8 cellular contexts compared by ENCODE assay signal in the genomic region with DNA sequence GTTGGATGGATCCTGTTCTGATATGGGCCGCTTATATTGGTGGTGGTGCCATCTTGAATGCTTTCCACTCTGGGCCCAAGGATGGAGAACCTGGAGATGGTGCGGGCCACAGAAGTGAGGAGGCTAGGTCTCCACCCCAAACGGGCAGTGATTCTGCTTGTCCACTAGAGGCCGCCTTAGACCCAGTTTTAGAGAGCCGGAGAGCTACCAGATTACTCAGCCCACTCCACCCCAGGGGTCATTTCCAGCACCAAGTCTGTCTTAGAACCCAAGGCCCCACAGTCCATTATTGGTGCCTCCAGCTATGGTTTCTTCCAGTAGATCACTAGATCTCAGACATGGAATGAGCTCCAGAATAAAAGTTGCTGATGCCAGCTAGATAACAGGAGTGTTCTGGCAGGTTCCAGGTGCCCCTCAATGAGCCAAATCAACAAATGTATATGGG. TPM values are rescaled to one million over a fixed set of nuclear protein-coding genes. Genes with fewer than 3 reads are reported as not detected.
DNase-seq lines count a peak whose midpoint lies in the region; ATAC-seq, FAIRE-seq and TF ChIP-seq lines count a peak whose summit lies in the region.

No MANE protein-coding gene starts in this region.

- no peak for TF ChIP-seq EP300 in A549 (IDR thresholded peaks at IDR 0.05)

- FAIRE-seq in A549 (lab: Jason Lieb, UNC) = no peak
- FAIRE-seq in GM12891 (lab: Jason Lieb, UNC) = peak; percentile 83

- H3K27ac ChIP-seq in A549 = peak overlapping the region; percentile 97 to 98
- peak overlapping the region; percentile 84 for H3K27ac ChIP-seq in fibroblast of lung (ENCODE audit: insufficient read depth, low read length)
- peak overlapping the region; percentile 94 for H3K27ac ChIP-seq in subcutaneous abdominal adipose tissue (ENCODE audit: low read depth, low read length)

- no peaks in the 10 kb centered on the region for H3K36me3 Mint-ChIP-seq in activated T-cell treated with anti-CD3 and anti-CD28 coated beads, Interleukin-2, amount 50 U/mL, for 72 hours (ENCODE audit: insufficient read depth in 2 of 2)
- H3K36me3 Mint-ChIP-seq in neural crest cell (ENCODE audit: low read depth) = no peaks in the 10 kb centered on the region

- H3K9ac ChIP-seq in fibroblast of lung (ENCODE audit: insufficient read depth, low read length) (no peak overlapping the region), subcutaneous abdominal adipose tissue (ENCODE audit: low read length in 5 of 5) (peak overlapping the region in 4 of 5 donors; percentile 4 to 65 (median 7))

- CTCF ChIA-PET in A549 (lab: Yijun Ruan, JAX) = interaction anchor here (0.6 to 26.6 kb wide), 50 partner anchors 8 to 1189 kb away, joined by 3 to 936 read pairs (median 5); a partner anchor contains a TSS

- peaks cover 6% of the 10 kb centered on the region for H3K27me3 Mint-ChIP-seq in activated T-cell treated with anti-CD3 and anti-CD28 coated beads, Interleukin-2, amount 50 U/mL, for 72 hours (ENCODE audit: low read depth)
- H3K27me3 Mint-ChIP-seq in neural crest cell (ENCODE audit: low read depth) = no peaks in the 10 kb centered on the region

- DNase-seq in A549 (ENCODE audit: low read depth in 1 of 2, low spot score in 1 of 2) = peak; percentile 84
- peak; percentile 62 for DNase-seq in GM12891 (ENCODE audit: insufficient read length, low spot score)
- peak; percentile 87 for DNase-seq in OCI-M1 (lab: John Stamatoyannopoulos, UW)
- DNase-seq in activated T-cell treated with anti-CD3 and anti-CD28 coated beads, Interleukin-2, amount 50 U/mL, for 72 hours = peak; percentile 74 to 76
- DNase-seq in fibroblast of lung (ENCODE audit: low read depth in 2 of 2) = peak; percentile 73 to 86
- DNase-seq in neural crest cell (ENCODE audit: low read depth, low spot score) = peak; percentile 71

- H3K79me2 ChIP-seq in fibroblast of lung (ENCODE audit: control insufficient read depth, insufficient read depth, low read length) = no peaks in the 10 kb centered on the region

- peak; percentile 77 to 86 for ATAC-seq in A549
- ATAC-seq in HG03432 (IDR thresholded peaks at IDR 0.05; ENCODE audit: unreplicated experiment) = peak; percentile 68
- ATAC-seq in activated T-cell treated with anti-CD3 and anti-CD28 coated beads, Interleukin-2, amount 50 U/mL, for 72 hours (replicated peaks in 1 of 2) = peak; percentile 88 to 90

- peak overlapping the region; percentile 39 for H2AFZ ChIP-seq in fibroblast of lung (ENCODE audit: low read length)

- TF ChIP-seq CTCF in A549 (IDR thresholded peaks at IDR 0.05) = peak; percentile 93
- peak; percentile 91 for TF ChIP-seq CTCF in fibroblast of lung (conservative IDR thresholded peaks at IDR 0.05 in 1 of 2, IDR thresholded peaks at IDR 0.05 in 1 of 2; ENCODE audit: low read depth in 1 of 2, low read length in 2 of 2)
- TF ChIP-seq CTCF in neural crest cell (conservative IDR thresholded peaks at IDR 0.05) = peak; percentile 93

- no peak overlapping the region for H3K27ac Mint-ChIP-seq in activated T-cell treated with anti-CD3 and anti-CD28 coated beads, Interleukin-2, amount 50 U/mL, for 72 hours
- H3K27ac Mint-ChIP-seq in neural crest cell (ENCODE audit: unreplicated experiment) = no peak overlapping the region

- no peak overlapping the region for H3K4me3 Mint-ChIP-seq in activated T-cell treated with anti-CD3 and anti-CD28 coated beads, Interleukin-2, amount 50 U/mL, for 72 hours
- no peak overlapping the region for H3K4me3 Mint-ChIP-seq in neural crest cell

- no peaks in the 10 kb centered on the region for H4K20me1 ChIP-seq in fibroblast of lung (ENCODE audit: control insufficient read depth, extremely low read depth, insufficient read depth, low read length)

- peak overlapping the region; percentile 85 for H3K4me2 ChIP-seq in A549
- no peak overlapping the region for H3K4me2 ChIP-seq in fibroblast of lung (ENCODE audit: extremely low read depth, insufficient read depth, low read length)

- no peak for TF ChIP-seq POLR2A in A549 (IDR thresholded peaks at IDR 0.05; ENCODE audit: low read length)
- no peak for TF ChIP-seq POLR2A in GM12891 (IDR thresholded peaks at IDR 0.05; ENCODE audit: low read depth, low read length)

- H3K27me3 ChIP-seq in fibroblast of lung (ENCODE audit: control insufficient read depth, insufficient read depth, low read length) (no peaks in the 10 kb centered on the region), subcutaneous abdominal adipose tissue (ENCODE audit: control insufficient read depth in 5 of 5, insufficient read depth in 4 of 5, low read length in 5 of 5) (no peaks in the 10 kb centered on the region)

- H3K9me3 Mint-ChIP-seq in activated T-cell treated with anti-CD3 and anti-CD28 coated beads, Interleukin-2, amount 50 U/mL, for 72 hours = no peaks in the 10 kb centered on the region
- H3K9me3 Mint-ChIP-seq in neural crest cell = no peaks in the 10 kb centered on the region

- H3K9me3 ChIP-seq in A549 (no peaks in the 10 kb centered on the region), fibroblast of lung (ENCODE audit: control insufficient read depth, insufficient read depth, low read depth, low read length) (no peaks in the 10 kb centered on the region), subcutaneous abdominal adipose tissue (ENCODE audit: control insufficient read depth in 5 of 5, low read length in 5 of 5) (no peaks in the 10 kb centered on the region)

- no peak overlapping the region for H3K4me3 ChIP-seq in A549
- no peak overlapping the region for H3K4me3 ChIP-seq in fibroblast of lung (replicated peaks in 1 of 4; ENCODE audit: control extremely low read depth in 1 of 4, insufficient read depth in 1 of 4, low read depth in 3 of 4, low read length in 4 of 4)
- no peak overlapping the region for H3K4me3 ChIP-seq in subcutaneous abdominal adipose tissue (ENCODE audit: low read depth in 1 of 5, low read length in 5 of 5)

- peak; percentile 99 for TF ChIP-seq RAD21 in A549 (conservative IDR thresholded peaks at IDR 0.05 in 1 of 2, IDR thresholded peaks at IDR 0.05 in 1 of 2)

- peaks cover 17% of the 10 kb centered on the region for H3K4me1 Mint-ChIP-seq in activated T-cell treated with anti-CD3 and anti-CD28 coated beads, Interleukin-2, amount 50 U/mL, for 72 hours (ENCODE audit: low read depth)
- H3K4me1 Mint-ChIP-seq in neural crest cell = peaks cover 10% of the 10 kb centered on the region

- H3K4me1 ChIP-seq in A549 (peaks cover 51% of the 10 kb centered on the region), fibroblast of lung (ENCODE audit: control insufficient read depth, extremely low read depth, insufficient read depth, low read length) (peaks cover 27% of the 10 kb centered on the region), subcutaneous abdominal adipose tissue (ENCODE audit: control insufficient read depth in 5 of 5, insufficient read depth in 5 of 5, low read length in 5 of 5) (peaks cover 18 to 36% (median 31%) of the 10 kb centered on the region in 5 donors)

- WGBS in A549 (ENCODE audit: missing lambda C conversion rate) = 7% methylated on average over 5 of the region's 5 CpGs

- POLR2A ChIA-PET in A549 (lab: Yijun Ruan, JAX) = interaction anchor here (0.6 to 7.9 kb wide), 9 partner anchors 11 to 291 kb away, joined by 3 to 98 read pairs (median 5); a partner anchor contains a TSS

- no peaks in the 10 kb centered on the region for H3K36me3 ChIP-seq in fibroblast of lung (ENCODE audit: control insufficient read depth, insufficient read depth, low read length)
- H3K36me3 ChIP-seq in subcutaneous abdominal adipose tissue (ENCODE audit: control insufficient read depth in 5 of 5, insufficient read depth in 5 of 5, low read length in 5 of 5) = no peaks in the 10 kb centered on the region

TF ChIP-seq in A549, 52 proteins besides CTCF, POLR2A, EP300 and RAD21 (continues in another document):
- TF ChIP-seq BHLHE40 (IDR thresholded peaks at IDR 0.05; ENCODE audit: low read depth, low read length) (no peak), GATA3 (IDR thresholded peaks at IDR 0.05; ENCODE audit: borderline replicate concordance) (no peak), FOSL2 (IDR thresholded peaks at IDR 0.05) (no peak), FOSL2 (CRISPR knock-in tag; IDR thresholded peaks at IDR 0.05) (peak; percentile 46; the same call in 1 of the 2 replicates), SMC3 (IDR thresholded peaks at IDR 0.05) (peak; percentile 98), MAFK (IDR thresholded peaks at IDR 0.05; ENCODE audit: partially characterized antibody) (peak; percentile 63)

TF ChIP-seq in GM12891, 5 proteins besides CTCF, POLR2A, EP300 and RAD21:
- TF ChIP-seq POLR2AphosphoS5 (IDR thresholded peaks at IDR 0.05; ENCODE audit: low read depth, low read length) (no peak), PAX5 (IDR thresholded peaks at IDR 0.05; ENCODE audit: insufficient read depth, low read length, severe bottlenecking) (no peak), SPI1 (IDR thresholded peaks at IDR 0.05; ENCODE audit: low read depth, low read length) (no peak), POU2F2 (IDR thresholded peaks at IDR 0.05; ENCODE audit: low read depth, low read length) (no peak), TAF1 (IDR thresholded peaks at IDR 0.05; ENCODE audit: low read depth, low read length) (no peak)
TF ChIP-seq in GM12891: peak in this region for 0.

RNA-seq across cellular contexts. Expression of a gene that starts 11.8 kb away (rescaled TPM):
- polyA plus RNA-seq in A549 (2011; rRNA removed) (22.6 and 27.5 TPM in 2 replicates), A549 (2017; fragmentation: RNase III; extraction: RNeasy Plus Mini Kit Qiagen cat#74134 plus additional on column Dnase treatment) (22.8 to 26.6 TPM (median 25.5 TPM) in 3 replicates), fibroblast of lung (26.6 and 32.2 TPM in 2 replicates)
- 30.6 and 33.7 TPM in 2 replicates for polyA plus RNA-seq in A549 (2012; cell fraction: cytosol; rRNA removed)
- 61.5 and 75.3 TPM in 2 replicates for polyA plus RNA-seq in A549 (2012; cell fraction: nucleus; rRNA removed)
- 22.9 and 33.4 TPM in 2 replicates for polyA minus RNA-seq in A549 (2011; rRNA and poly(A)+ RNA removed)
- 10.9 TPM for polyA plus RNA-seq in GM12891 (2012; ENCODE audit: low read depth, missing spikeins)
- total RNA-seq in activated T-cell treated with anti-CD3 and anti-CD28 coated beads, Interleukin-2, amount 50 U/mL, for 72 hours = 10 to 100 TPM; 25.0 to 30.3 TPM
- total RNA-seq in fibroblast of lung (19.8 and 25.9 TPM in 2 replicates), neural crest cell (25.5 and 25.7 TPM in 2 replicates)
- polyA plus RNA-seq in fibroblast of lung (2012) = 18.0 and 23.2 TPM in 2 replicates
- polyA minus RNA-seq in fibroblast of lung (ENCODE audit: low replicate concordance) = 27.2 and 39.5 TPM in 2 replicates

RNA-seq across cellular contexts. Expression of a gene that starts 24.8 kb away (rescaled TPM):
- polyA plus RNA-seq in A549 (2011; rRNA removed) (75.8 and 84.3 TPM in 2 replicates), A549 (2017; fragmentation: RNase III; extraction: RNeasy Plus Mini Kit Qiagen cat#74134 plus additional on column Dnase treatment) (82.6 to 88.3 TPM (median 87.2 TPM) in 3 replicates), fibroblast of lung (98.9 and 332 TPM in 2 replicates)
- 78.1 and 96.1 TPM in 2 replicates for polyA plus RNA-seq in A549 (2012; cell fraction: cytosol; rRNA removed)
- 128 and 152 TPM in 2 replicates for polyA plus RNA-seq in A549 (2012; cell fraction: nucleus; rRNA removed)
- polyA minus RNA-seq in A549 (2011; rRNA and poly(A)+ RNA removed) = 47.2 and 50.6 TPM in 2 replicates
- 0.73 TPM for polyA plus RNA-seq in GM12891 (2012; ENCODE audit: low read depth, missing spikeins)
- under 1 TPM; 0.43 to 0.44 TPM for total RNA-seq in activated T-cell treated with anti-CD3 and anti-CD28 coated beads, Interleukin-2, amount 50 U/mL, for 72 hours
- total RNA-seq in fibroblast of lung (60.1 and 93.6 TPM in 2 replicates), neural crest cell (3.5 and 4.2 TPM in 2 replicates)
- 90.2 and 305 TPM in 2 replicates for polyA plus RNA-seq in fibroblast of lung (2012)
- 90.1 and 281 TPM in 2 replicates for polyA minus RNA-seq in fibroblast of lung (ENCODE audit: low replicate concordance)

Comparison
In these comparisons a context has a peak if more than half of its experiments do, and no peak if none do; other contexts are left out.
1. RNA of a gene that starts 24.8 kb away (total RNA-seq): 60.1 to 93.6 TPM in fibroblast of lung; 3.5 to 4.2 TPM in neural crest cell and 0.43 to 0.44 TPM in activated T-cell treated with anti-CD3 and anti-CD28 coated beads, Interleukin-2, amount 50 U/mL, for 72 hours; every median in the first group is over 10 times any median in the second.
2. Peak in every context shown above with its lines, with median percentiles within 50 percentile points of each other: ATAC-seq, DNase-seq, H3K27ac ChIP-seq and CTCF ChIP-seq.